30 cellular contexts compared by ENCODE assay signal in genomic region chr22:19668748-19669147, GRCh38. TPM values are rescaled to one million over a fixed set of nuclear protein-coding genes. Genes with fewer than 3 reads are reported as not detected.
"Had no signal": no experiment of that assay in that cellular context is flagged by ENCODE, and none has a peak within 500 bp of the region (broad histone marks: within the 10 kb centered on the region; RNA-seq: fewer than 3 reads in every experiment).

No MANE protein-coding gene starts in this region.

- H3K4me3 Mint-ChIP-seq: activated CD8-positive, alpha-beta T cell treated with anti-CD3 and anti-CD28 coated beads for 36 hours; activated naive CD4-positive, alpha-beta T cell treated with anti-CD3 and anti-CD28 coated beads for 36 hours; activated naive CD4-positive, alpha-beta T cell treated with anti-CD3 and anti-CD28 coated beads, Interleukin-2, amount 50 U/mL, for 24 hours; activated naive CD8-positive, alpha-beta T cell treated with anti-CD3 and anti-CD28 coated beads for 36 hours; activated naive CD8-positive, alpha-beta T cell treated with anti-CD3 and anti-CD28 coated beads, Interleukin-2, amount 50 U/mL, for 24 hours; activated T-cell treated with anti-CD3 and anti-CD28 coated beads, Interleukin-2, amount 50 U/mL, for 4 hours; dendritic cell treated with granulocyte-macrophage colony-stimulating factor and Interleukin-4, amounts not matched to agents 40 ng/mL and 50 ng/mL, for 4 days had no signal

- H3K4me3 ChIP-seq: adrenal gland, body of pancreas, cardiac muscle cell, coronary artery, dorsolateral prefrontal cortex, esophagus squamous epithelium, gastroesophageal sphincter had no signal

- H3K9me3 Mint-ChIP-seq: activated CD8-positive, alpha-beta T cell treated with anti-CD3 and anti-CD28 coated beads for 36 hours; activated naive CD4-positive, alpha-beta T cell treated with anti-CD3 and anti-CD28 coated beads for 36 hours; activated naive CD4-positive, alpha-beta T cell treated with anti-CD3 and anti-CD28 coated beads, Interleukin-2, amount 50 U/mL, for 24 hours; activated naive CD8-positive, alpha-beta T cell treated with anti-CD3 and anti-CD28 coated beads for 36 hours; activated naive CD8-positive, alpha-beta T cell treated with anti-CD3 and anti-CD28 coated beads, Interleukin-2, amount 50 U/mL, for 24 hours; activated T-cell treated with anti-CD3 and anti-CD28 coated beads, Interleukin-2, amount 50 U/mL, for 4 hours; activated T-helper 2 cell treated with anti-CD3 and anti-CD28 coated beads, Interferon-gamma antibody, Interleukin-2, Interleukin-4, amounts not matched to agents 10 μg/mL and 5 μg/mL and 100 μg/mL, durations not matched to agents 14 hours and 24 hours and 36 hours had no signal

- H3K4me1 ChIP-seq: body of pancreas had no signal

- H3K27ac Mint-ChIP-seq: activated CD8-positive, alpha-beta T cell treated with anti-CD3 and anti-CD28 coated beads for 36 hours; activated naive CD4-positive, alpha-beta T cell treated with anti-CD3 and anti-CD28 coated beads for 36 hours; activated naive CD4-positive, alpha-beta T cell treated with anti-CD3 and anti-CD28 coated beads, Interleukin-2, amount 50 U/mL, for 24 hours; activated naive CD8-positive, alpha-beta T cell treated with anti-CD3 and anti-CD28 coated beads for 36 hours; activated naive CD8-positive, alpha-beta T cell treated with anti-CD3 and anti-CD28 coated beads, Interleukin-2, amount 50 U/mL, for 24 hours; activated T-helper 2 cell treated with anti-CD3 and anti-CD28 coated beads, Interferon-gamma antibody, Interleukin-2, Interleukin-4, amounts not matched to agents 10 μg/mL and 5 μg/mL and 100 μg/mL, durations not matched to agents 14 hours and 24 hours and 36 hours; dendritic cell treated with granulocyte-macrophage colony-stimulating factor and Interleukin-4, amounts not matched to agents 40 ng/mL and 50 ng/mL, for 4 days had no signal

- H3K9me3 ChIP-seq: adrenal gland, body of pancreas, esophagus squamous epithelium, gastroesophageal sphincter had no signal

- H3K4me1 Mint-ChIP-seq: activated naive CD4-positive, alpha-beta T cell treated with anti-CD3 and anti-CD28 coated beads, Interleukin-2, amount 50 U/mL, for 24 hours; activated naive CD8-positive, alpha-beta T cell treated with anti-CD3 and anti-CD28 coated beads, Interleukin-2, amount 50 U/mL, for 24 hours had no signal

- H3K36me3 Mint-ChIP-seq: activated naive CD4-positive, alpha-beta T cell treated with anti-CD3 and anti-CD28 coated beads, Interleukin-2, amount 50 U/mL, for 24 hours; activated naive CD8-positive, alpha-beta T cell treated with anti-CD3 and anti-CD28 coated beads for 36 hours had no signal

- H3K36me3 ChIP-seq: adrenal gland, cardiac muscle cell, esophagus squamous epithelium, gastroesophageal sphincter had no signal

- H3K27me3 Mint-ChIP-seq: activated naive CD4-positive, alpha-beta T cell treated with anti-CD3 and anti-CD28 coated beads, Interleukin-2, amount 50 U/mL, for 24 hours; activated naive CD8-positive, alpha-beta T cell treated with anti-CD3 and anti-CD28 coated beads for 36 hours had no signal

- ATAC-seq: activated CD8-positive, alpha-beta T cell treated with anti-CD3 and anti-CD28 coated beads for 36 hours; activated naive CD8-positive, alpha-beta T cell treated with anti-CD3 and anti-CD28 coated beads, Interleukin-2, amount 50 U/mL, for 24 hours; activated T-cell treated with anti-CD3 and anti-CD28 coated beads, Interleukin-2, amount 50 U/mL, for 4 hours; body of pancreas; gastroesophageal sphincter had no signal

- H3K27ac ChIP-seq: adrenal gland, body of pancreas, cardiac muscle cell, coronary artery, esophagus squamous epithelium, gastroesophageal sphincter had no signal

- H3K27me3 ChIP-seq: adrenal gland, body of pancreas, cardiac muscle cell, dorsolateral prefrontal cortex had no signal

- DNase-seq: activated CD4-positive, alpha-beta T cell treated with anti-CD3 and anti-CD28 coated beads for 48 hours; activated CD4-positive, alpha-beta T cell treated with anti-CD3 and anti-CD28 coated beads, Interleukin-2, amount 50 U/mL, for 1 hour; activated CD4-positive, alpha-beta T cell treated with anti-CD3 and anti-CD28 coated beads, Interleukin-2, amount 50 U/mL, for 48 hours; activated CD4-positive, CD25-positive, alpha-beta regulatory T cell; activated CD8-positive, alpha-beta memory T cell treated with anti-CD3 and anti-CD28 coated beads for 24 hours; activated CD8-positive, alpha-beta T cell treated with anti-CD3 and anti-CD28 coated beads for 36 hours; activated effector memory CD4-positive, alpha-beta T cell treated with anti-CD3 and anti-CD28 coated beads, Interleukin-2, amount 50 U/mL, for 16 hours; activated naive CD4-positive, alpha-beta T cell treated with anti-CD3 and anti-CD28 coated beads for 36 hours; activated naive CD8-positive, alpha-beta T cell treated with anti-CD3 and anti-CD28 coated beads for 36 hours; activated naive CD8-positive, alpha-beta T cell treated with anti-CD3 and anti-CD28 coated beads, Interleukin-2, amount 50 U/mL, for 24 hours; activated T-cell treated with anti-CD3 and anti-CD28 coated beads, Interleukin-2, amount 50 U/mL, for 4 hours; amygdala; aorta; body of pancreas; central memory CD4-positive, alpha-beta T cell; cerebellar nuclear complex; dorsolateral prefrontal cortex; effector memory CD4-positive, alpha-beta T cell; erythroblast; esophagus squamous epithelium; foreskin melanocyte; T-helper 2 cell had no signal

RNA-seq across cellular contexts. Expression of gene SEPTIN5, which starts 45.6 kb away (rescaled TPM):
- total RNA-seq: T-helper 1 cell treated with Interleukin-12 subunit alpha and Interleukin-12 subunit beta and Interleukin-4 antibody, amounts not matched to agents 30 ng/mL and 1 ng/mL, for 36 hours had no signal

RNA-seq across cellular contexts. Expression of gene GP1BB, which starts 54.6 kb away (rescaled TPM):
- total RNA-seq: activated CD8-positive, alpha-beta T cell treated with anti-CD3 and anti-CD28 coated beads for 36 hours; activated naive CD4-positive, alpha-beta T cell treated with anti-CD3 and anti-CD28 coated beads for 36 hours; activated naive CD8-positive, alpha-beta T cell treated with anti-CD3 and anti-CD28 coated beads for 36 hours; activated T-helper 2 cell treated with anti-CD3 and anti-CD28 coated beads, Interferon-gamma antibody, Interleukin-2, Interleukin-4, amounts not matched to agents 10 μg/mL and 5 μg/mL and 100 μg/mL, durations not matched to agents 14 hours and 24 hours and 36 hours; T-helper 1 cell treated with Interleukin-12 subunit alpha and Interleukin-12 subunit beta and Interleukin-4 antibody, amounts not matched to agents 30 ng/mL and 1 ng/mL, for 36 hours had no signal
